Comparison of ENCODE assay signal across 8 cellular contexts in the genomic region with DNA sequence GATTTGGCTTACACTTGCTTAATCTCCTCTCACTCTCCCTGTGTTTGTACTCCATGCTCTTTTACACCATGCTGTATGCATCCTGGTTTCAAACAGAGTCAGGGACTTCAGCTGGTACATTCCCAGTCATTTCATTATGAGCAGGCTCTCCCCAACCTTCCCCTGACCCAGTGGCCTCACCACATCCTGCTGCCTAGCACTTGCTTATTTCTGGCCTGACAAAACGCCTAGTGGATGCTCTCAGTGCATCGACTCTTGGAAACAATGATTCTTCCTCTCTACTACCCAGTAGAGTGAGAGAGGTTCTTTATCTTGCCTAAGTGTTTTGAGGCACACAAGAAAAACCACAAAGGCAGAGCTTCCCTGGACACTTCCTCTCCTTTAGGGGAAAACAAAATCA.
DNase-seq lines count a peak whose midpoint lies in the region; ATAC-seq and TF ChIP-seq lines count a peak whose summit lies in the region.

No MANE protein-coding gene starts in this region.

- TF ChIP-seq CTCF in Peyer's patch (IDR thresholded peaks at IDR 0.05): no peak

- peak; percentile 46 for ATAC-seq in GM18517 (IDR thresholded peaks at IDR 0.05; ENCODE audit: unreplicated experiment)
- peak; percentile 61 for ATAC-seq in HG02981 (IDR thresholded peaks at IDR 0.05; ENCODE audit: unreplicated experiment)
- ATAC-seq in left cardiac atrium: peak; percentile 35 to 52

- no peak overlapping the region for H3K4me3 ChIP-seq in Peyer's patch

- no peaks in the 10 kb centered on the region for H3K9me3 ChIP-seq in Peyer's patch

- peak overlapping the region in 1 of 4 donors; percentile 18 for H3K27ac ChIP-seq in Peyer's patch

- TF ChIP-seq POLR2A in Peyer's patch (IDR thresholded peaks at IDR 0.05): no peak

- no peaks in the 10 kb centered on the region for H3K36me3 ChIP-seq in Peyer's patch

- peaks cover 0 to 29% (median 3%) of the 10 kb centered on the region in 4 donors for H3K4me1 ChIP-seq in Peyer's patch

- H3K27me3 ChIP-seq in Peyer's patch: no peaks in the 10 kb centered on the region

- DNase-seq in A172 (ENCODE audit: low spot score) (peak; percentile 91), SKM-1 (lab: John Stamatoyannopoulos, UW; ENCODE audit: unreplicated experiment) (peak; percentile 77), left cardiac atrium (peak; percentile 21), DMS114 treated with DMSO at 0.1 percent for 48 hours (lab: John Stamatoyannopoulos, UW; ENCODE audit: unreplicated experiment) (no peak), NCI-H1417 treated with DMSO at 0.1 percent for 48 hours (lab: John Stamatoyannopoulos, UW) (no peak), Peyer's patch (no peak)

- intact Hi-C loops in left cardiac atrium (cut with DNase I): loop anchor here (2.0 to 10.0 kb wide), 5 partner anchors 63 to 329 kb away; a partner anchor contains a TSS

Comparison
In these comparisons a context has a peak if more than half of its experiments do, and no peak if none do; other contexts are left out.
1. DNase-seq: peak in A172 (single experiment), SKM-1 (single experiment) and left cardiac atrium (single experiment); none in DMS114 treated with DMSO at 0.1 percent for 48 hours (single experiment), NCI-H1417 treated with DMSO at 0.1 percent for 48 hours (single experiment) and Peyer's patch (0 of 3).
2. Peak in every context shown above with its lines, with median percentiles within 50 percentile points of each other: ATAC-seq.